1 cellular context compared by ENCODE assay signal in genomic region chr20:37313546-37314091, GRCh38.
TF ChIP-seq lines count a peak whose summit lies in the region.

No MANE protein-coding gene starts in this region.

TF ChIP-seq in IMR-90, 13 proteins besides CTCF, POLR2A, EP300 and RAD21:
- no peak for TF ChIP-seq MXI1 (IDR thresholded peaks at IDR 0.05; ENCODE audit: borderline replicate concordance, low read depth, low read length)
- TF ChIP-seq RCOR1 (IDR thresholded peaks at IDR 0.05; ENCODE audit: insufficient replicate concordance, low read length): no peak
- no peak for TF ChIP-seq FOS (IDR thresholded peaks at IDR 0.05; ENCODE audit: low read depth, low read length)
- no peak for TF ChIP-seq USF2 (IDR thresholded peaks at IDR 0.05; ENCODE audit: low read depth, low read length)
- no peak for TF ChIP-seq RFX5 (IDR thresholded peaks at IDR 0.05; ENCODE audit: low read depth, low read length)
- no peak for TF ChIP-seq CHD1 (IDR thresholded peaks at IDR 0.05; ENCODE audit: low read depth, low read length)
- TF ChIP-seq MAFK (IDR thresholded peaks at IDR 0.05; ENCODE audit: low read depth, low read length): no peak
TF ChIP-seq in IMR-90: peak in this region for 0.
